Comparison of ENCODE assay signal across 5 cellular contexts in the genomic region with DNA sequence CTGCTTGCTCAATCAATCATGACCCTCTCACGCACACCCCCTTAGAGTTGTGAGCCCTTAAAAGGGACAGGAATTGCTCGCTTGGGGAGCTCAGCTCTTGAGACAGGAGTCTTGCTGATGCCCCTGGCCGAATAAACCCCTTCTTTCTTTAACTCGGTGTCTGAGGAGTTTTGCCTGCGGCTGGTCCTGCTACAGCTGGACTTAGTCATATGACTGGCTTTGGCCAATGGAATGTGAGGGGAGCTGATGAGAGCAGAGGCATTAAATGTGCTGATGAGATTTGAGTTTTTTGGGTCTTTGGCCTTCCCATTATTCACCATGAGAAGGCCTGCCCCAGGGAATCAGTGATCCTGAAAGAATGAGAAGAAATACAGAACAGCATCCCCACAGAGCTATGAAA. TPM values are rescaled to one million over a fixed set of nuclear protein-coding genes. Genes with fewer than 3 reads are reported as not detected.
"Had no signal": no experiment of that assay in that cellular context is flagged by ENCODE, and none has a peak within 500 bp of the region (broad histone marks: within the 10 kb centered on the region; RNA-seq: fewer than 3 reads in every experiment).

No MANE protein-coding gene starts in this region.

RNA-seq across cellular contexts. Expression of gene WLS, which starts 24.5 kb away (rescaled TPM):
- total RNA-seq: activated CD4-positive, alpha-beta memory T cell treated with anti-CD3 and anti-CD28 coated beads, Interleukin-2, amount 10 ng/mL, durations not matched to agents 7 days and 5 days; activated CD4-positive, alpha-beta T cell treated with anti-CD3 and anti-CD28 coated beads, Interleukin-2, amount 10 ng/mL, durations not matched to agents 7 days and 5 days; activated naive CD4-positive, alpha-beta T cell treated with anti-CD3 and anti-CD28 coated beads, Interleukin-2, amount 50 U/mL, for 72 hours; activated naive CD8-positive, alpha-beta T cell treated with anti-CD3 and anti-CD28 coated beads, Interleukin-2, amount 10 ng/mL, durations not matched to agents 7 days and 5 days; activated T-cell treated with anti-CD3 and anti-CD28 coated beads, Interleukin-2, amount 50 U/mL, for 72 hours had no signal
